Comparison of ENCODE assay signal across 14 cellular contexts in the genomic region with DNA sequence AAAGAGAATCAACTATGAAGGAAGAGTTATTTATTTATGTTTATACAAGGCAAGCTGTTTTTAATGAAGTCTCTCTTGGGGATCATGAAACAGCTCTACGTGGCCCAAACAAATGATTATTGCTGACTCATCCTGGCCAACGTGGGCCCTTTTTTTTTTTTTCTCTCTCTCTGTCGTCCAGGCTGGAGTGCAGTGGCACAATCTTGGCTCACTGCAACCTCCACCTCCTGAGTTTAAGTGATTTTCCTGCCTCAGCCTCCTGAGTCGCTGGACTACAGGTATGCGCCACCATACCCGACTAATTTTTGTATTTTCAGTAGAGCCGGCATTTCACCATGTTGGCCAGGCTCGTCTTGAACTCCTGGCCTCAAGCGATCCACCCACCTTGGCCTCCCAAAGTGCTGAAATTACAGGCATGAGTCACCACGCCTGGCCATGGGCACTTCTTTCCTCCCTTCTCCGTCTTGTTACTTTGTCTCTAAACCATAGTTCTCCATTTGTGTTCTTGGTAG.
DNase-seq lines count a peak whose midpoint lies in the region; ATAC-seq, FAIRE-seq and TF ChIP-seq lines count a peak whose summit lies in the region.
"Had no signal": no experiment of that assay in that cellular context is flagged by ENCODE, and none has a peak within 500 bp of the region (broad histone marks: within the 10 kb centered on the region; RNA-seq: fewer than 3 reads in every experiment).

No MANE protein-coding gene starts in this region.

- no peaks in the 10 kb centered on the region for H3K27me3 ChIP-seq in psoas muscle (ENCODE audit: insufficient read depth in 3 of 3, low read length in 2 of 3)
- H3K27me3 ChIP-seq: transverse colon had no signal

- no peak for ATAC-seq in psoas muscle
- ATAC-seq in natural killer cell treated with Interleukin-12 subunit alpha and Interleukin-12 subunit beta and Interleukin-15 and Interleukin-18, amount 100 ng/mL, for 72 hours: no peak
- ATAC-seq: esophagus mucosa, left cardiac atrium had no signal

- no peak overlapping the region for H3K27ac ChIP-seq in psoas muscle
- H3K27ac ChIP-seq: C4-2B had no signal

- no peaks in the 10 kb centered on the region for H3K9me3 ChIP-seq in psoas muscle
- H3K9me3 ChIP-seq: transverse colon had no signal

- peaks cover 8% of the 10 kb centered on the region for H3K36me3 Mint-ChIP-seq in natural killer cell treated with Interleukin-12 subunit alpha and Interleukin-12 subunit beta and Interleukin-15 and Interleukin-18, amount 100 ng/mL, for 72 hours

- no peak overlapping the region for H3K4me3 Mint-ChIP-seq in natural killer cell treated with Interleukin-12 subunit alpha and Interleukin-12 subunit beta and Interleukin-15 and Interleukin-18, amount 100 ng/mL, for 72 hours

- no peaks in the 10 kb centered on the region for H3K4me1 Mint-ChIP-seq in natural killer cell treated with Interleukin-12 subunit alpha and Interleukin-12 subunit beta and Interleukin-15 and Interleukin-18, amount 100 ng/mL, for 72 hours (ENCODE audit: low read depth in 2 of 2)

- H3K27ac Mint-ChIP-seq in natural killer cell treated with Interleukin-12 subunit alpha and Interleukin-12 subunit beta and Interleukin-15 and Interleukin-18, amount 100 ng/mL, for 72 hours: no peak overlapping the region

- intact Hi-C loops in psoas muscle (cut with DNase I): no loop called here

- FAIRE-seq in urothelium cell line (lab: Jason Lieb, UNC): peak; percentile 48

- no peaks in the 10 kb centered on the region for H3K4me1 ChIP-seq in psoas muscle

- H3K27me3 Mint-ChIP-seq in natural killer cell treated with Interleukin-12 subunit alpha and Interleukin-12 subunit beta and Interleukin-15 and Interleukin-18, amount 100 ng/mL, for 72 hours: no peaks in the 10 kb centered on the region

- 71 to 73% (median 71%) methylated on average over 11 of the region's 11 CpGs for WGBS in psoas muscle, 3 donors

- TF ChIP-seq CTCF in psoas muscle (IDR thresholded peaks at IDR 0.05): no peak

- H3K36me3 ChIP-seq in psoas muscle (ENCODE audit: insufficient read depth in 1 of 2, low read depth in 1 of 2): no peaks in the 10 kb centered on the region
- H3K36me3 ChIP-seq: transverse colon had no signal

- DNase-seq in NCI-H748 (lab: John Stamatoyannopoulos, UW; ENCODE audit: unreplicated experiment): peak; percentile 69
- DNase-seq in NCI-H748 treated with DMSO at 0.1 percent for 48 hours (lab: John Stamatoyannopoulos, UW): no peak
- DNase-seq in NOMO-1 (lab: John Stamatoyannopoulos, UW; ENCODE audit: unreplicated experiment in 2 of 2): peak; percentile 26 to 67
- DNase-seq in dedifferentiated amniotic fluid mesenchymal stem cell (ENCODE audit: extremely low spot score): peak; percentile 75
- no peak for DNase-seq in urothelium cell line (ENCODE audit: low spot score)
- no peak for DNase-seq in psoas muscle
- DNase-seq in natural killer cell treated with Interleukin-12 subunit alpha and Interleukin-12 subunit beta and Interleukin-15 and Interleukin-18, amount 100 ng/mL, for 72 hours (ENCODE audit: low spot score): no peak
- no peak for DNase-seq in activated CD8-positive, alpha-beta memory T cell treated with anti-CD3 and anti-CD28 coated beads, Interleukin-2, amount 50 U/mL, for 4 hours
- DNase-seq: activated CD4-positive, alpha-beta T cell treated with anti-CD3 and anti-CD28 coated beads, Interleukin-2, amount 50 U/mL, for 4 hours; amniotic stem cell; left cardiac atrium; transverse colon had no signal

- no peak overlapping the region for H3K4me3 ChIP-seq in psoas muscle
- H3K4me3 ChIP-seq: transverse colon had no signal

- H3K9me3 Mint-ChIP-seq in natural killer cell treated with Interleukin-12 subunit alpha and Interleukin-12 subunit beta and Interleukin-15 and Interleukin-18, amount 100 ng/mL, for 72 hours: peaks cover 7% of the 10 kb centered on the region

Comparison
In these comparisons a context has a peak if more than half of its experiments do, and no peak if none do; other contexts are left out.
1. DNase-seq: peak in NCI-H748 (single experiment), NOMO-1 (2 of 2) and dedifferentiated amniotic fluid mesenchymal stem cell (single experiment); none in NCI-H748 treated with DMSO at 0.1 percent for 48 hours (single experiment), urothelium cell line (single experiment), psoas muscle (0 of 2), natural killer cell treated with Interleukin-12 subunit alpha and Interleukin-12 subunit beta and Interleukin-15 and Interleukin-18, amount 100 ng/mL, for 72 hours (single experiment) and activated CD8-positive, alpha-beta memory T cell treated with anti-CD3 and anti-CD28 coated beads, Interleukin-2, amount 50 U/mL, for 4 hours (single experiment).